ENCODE assay signal across 8 cellular contexts in the genomic region with DNA sequence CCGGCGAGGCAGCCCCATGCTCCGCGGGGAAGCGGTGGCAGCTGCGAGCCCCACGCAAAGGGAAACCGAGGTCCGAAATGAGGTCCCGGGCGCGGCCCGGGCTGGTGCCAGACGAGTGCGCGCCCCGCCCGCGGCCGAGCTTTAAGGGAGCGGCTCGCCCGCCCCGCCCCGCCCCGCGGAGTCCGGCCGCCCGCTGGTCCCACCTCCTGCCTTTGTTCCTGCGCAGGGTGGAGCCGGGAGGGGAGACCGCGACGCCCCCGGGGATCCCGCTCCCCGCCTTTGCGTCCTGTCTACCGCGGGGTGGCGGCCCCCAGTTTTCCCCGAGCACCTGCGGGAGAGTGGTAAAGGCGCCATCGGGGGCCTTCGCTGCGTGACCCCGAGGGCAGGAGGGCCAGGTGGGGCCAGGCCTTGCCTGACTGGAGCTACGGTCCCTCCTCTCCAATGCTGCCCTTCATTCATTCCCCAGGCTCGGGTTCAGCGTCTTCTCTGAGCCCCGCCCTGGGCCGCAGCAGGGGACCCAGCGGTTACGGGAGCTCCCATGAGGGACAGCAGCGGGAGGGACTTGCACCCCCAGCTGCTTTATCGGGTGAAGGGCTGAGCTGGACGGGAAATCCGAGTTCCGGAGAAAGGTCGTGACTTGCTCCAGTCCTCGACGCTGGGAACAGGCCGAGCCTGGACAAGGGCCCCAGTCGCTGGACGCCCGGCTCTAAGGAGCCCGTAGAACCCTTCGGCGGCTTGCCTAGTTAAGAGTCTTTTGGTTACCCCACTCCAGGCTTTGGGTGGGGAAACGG. TPM values are rescaled to one million over a fixed set of nuclear protein-coding genes. Genes with fewer than 3 reads are reported as not detected.
DNase-seq lines count a peak whose midpoint lies in the region; ATAC-seq and TF ChIP-seq lines count a peak whose summit lies in the region.

A gene with protein sequence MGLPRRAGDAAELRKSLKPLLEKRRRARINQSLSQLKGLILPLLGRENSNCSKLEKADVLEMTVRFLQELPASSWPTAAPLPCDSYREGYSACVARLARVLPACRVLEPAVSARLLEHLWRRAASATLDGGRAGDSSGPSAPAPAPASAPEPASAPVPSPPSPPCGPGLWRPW (minus strand): TSS at position 117 of the 791 bp plus-strand sequence. CDS start 99 bp downstream, at position 18.

- no peak for TF ChIP-seq RAD21 in liver (IDR thresholded peaks at IDR 0.05)

- H3K4me1 ChIP-seq in cardiac muscle cell (ENCODE audit: low read depth) (peaks cover 2% of the 10 kb centered on the region), mammary epithelial cell (ENCODE audit: insufficient read depth, low read length) (peaks cover 73% of the 10 kb centered on the region), liver (ENCODE audit: control insufficient read depth in 4 of 4, insufficient read depth in 4 of 4, low read length in 3 of 4) (peaks cover 19 to 38% (median 24%) of the 10 kb centered on the region in 4 donors), upper lobe of right lung (peaks cover 31% of the 10 kb centered on the region)

- peak within 1 kb of the TSS; percentile 20 for H3K4me3 ChIP-seq in cardiac muscle cell
- H3K4me3 ChIP-seq in mammary epithelial cell (replicated peaks in 1 of 3; ENCODE audit: insufficient read depth in 1 of 3, low read depth in 2 of 3, low read length in 3 of 3), result peak within 1 kb of the TSS; percentile 56 to 61 (median 60)
- H3K4me3 ChIP-seq in liver (ENCODE audit: low read depth in 1 of 3, low read length in 3 of 3), result peak within 1 kb of the TSS in 1 of 3 donors; percentile 34
- H3K4me3 ChIP-seq in upper lobe of right lung, result peak within 1 kb of the TSS; percentile 40

- POLR2A ChIA-PET in HEK293T (lab: Yijun Ruan, JAX), result interaction anchor here (1.0 kb wide), 1 partner anchor 71 kb away, joined by 3 read pairs; a partner anchor contains a TSS

- peaks cover 30% of the 10 kb centered on the region for H3K79me2 ChIP-seq in mammary epithelial cell (ENCODE audit: insufficient read depth, low read length)

- H3K9me3 ChIP-seq in cardiac muscle cell (ENCODE audit: low read depth) (no peaks in the 10 kb centered on the region), mammary epithelial cell (replicated peaks; ENCODE audit: insufficient read depth, low read length) (no peaks in the 10 kb centered on the region), liver (ENCODE audit: control insufficient read depth in 4 of 4, low read length in 3 of 4) (no peaks in the 10 kb centered on the region), upper lobe of right lung (no peaks in the 10 kb centered on the region)

- no peak within 1 kb of the TSS for H3K27ac ChIP-seq in cardiac muscle cell
- peak within 1 kb of the TSS; percentile 29 for H3K27ac ChIP-seq in mammary epithelial cell (ENCODE audit: insufficient read depth, low read depth, low read length)
- H3K27ac ChIP-seq in liver (ENCODE audit: low read depth in 1 of 2, low read length in 2 of 2), result no peak within 1 kb of the TSS
- H3K27ac ChIP-seq in upper lobe of right lung, result no peak within 1 kb of the TSS

- TF ChIP-seq POLR2A in GM18505 (IDR thresholded peaks at IDR 0.05; ENCODE audit: borderline replicate concordance, extremely low read depth, insufficient read depth, insufficient read length), result no peak

- no peak for TF ChIP-seq CTCF in cardiac muscle cell (IDR thresholded peaks at IDR 0.05; ENCODE audit: low read depth, low read length)
- TF ChIP-seq CTCF in mammary epithelial cell (conservative IDR thresholded peaks at IDR 0.05 in 1 of 2, IDR thresholded peaks at IDR 0.05 in 1 of 2; ENCODE audit: extremely low read depth in 1 of 2, insufficient read depth in 1 of 2, low read depth in 1 of 2, low read length in 2 of 2), result no peak
- no peak for TF ChIP-seq CTCF in liver (IDR thresholded peaks at IDR 0.05; ENCODE audit: low read depth, low read length, missing input control)
- TF ChIP-seq CTCF in upper lobe of right lung (IDR thresholded peaks at IDR 0.05), result no peak

- peak within 1 kb of the TSS; percentile 41 for H3K9ac ChIP-seq in mammary epithelial cell (ENCODE audit: insufficient read depth, low read length)
- H3K9ac ChIP-seq in liver (ENCODE audit: low read depth in 1 of 2, low read length in 2 of 2), result no peak within 1 kb of the TSS

- in situ Hi-C loops in mammary epithelial cell (cut with MboI; ENCODE audit: low sequenced_read_pairs in 2 of 2), result loop anchor here in 1 of 2 donors (10.0 to 25.0 kb wide), 2 partner anchors 65 to 158 kb away; a partner anchor contains a TSS

- DNase-seq in cardiac muscle cell (ENCODE audit: low read depth in 1 of 2, low spot score in 1 of 2) (no peak), Right ventricle myocardium inferior (ENCODE audit: missing footprints) (no peak), mammary epithelial cell (peak; percentile 72), upper lobe of right lung (no peak), HEK293T (ENCODE audit: extremely low spot score) (no peak)

- peak within 1 kb of the TSS; percentile 70 for H2AFZ ChIP-seq in mammary epithelial cell (ENCODE audit: low read depth, low read length)

- H3K27me3 ChIP-seq in cardiac muscle cell (peaks cover 100% of the 10 kb centered on the region), mammary epithelial cell (ENCODE audit: insufficient read depth, low read length) (no peaks in the 10 kb centered on the region), liver (ENCODE audit: control insufficient read depth in 4 of 4, insufficient read depth in 4 of 4, low read length in 3 of 4) (peaks cover 0 to 2% (median under 1%) of the 10 kb centered on the region in 4 donors), upper lobe of right lung (peaks cover 93% of the 10 kb centered on the region)

- ATAC-seq in Right ventricle myocardium inferior, result no peak
- ATAC-seq in upper lobe of right lung, result peak; percentile 61
- ATAC-seq in GM18505 (IDR thresholded peaks at IDR 0.05; ENCODE audit: unreplicated experiment), result no peak
- no peak for ATAC-seq in HG02623 (IDR thresholded peaks at IDR 0.05; ENCODE audit: unreplicated experiment)

- dilution Hi-C loops in mammary epithelial cell (cut with HindIII; ENCODE audit: low sequenced_read_pairs), result no loop called here

- WGBS in mammary epithelial cell (ENCODE audit: low coverage, missing lambda C conversion rate), result 22% methylated on average over 12 of the region's 72 CpGs
- 4% methylated on average over 72 of the region's 72 CpGs for WGBS in liver

- H3K36me3 ChIP-seq in cardiac muscle cell (no peaks in the 10 kb centered on the region), mammary epithelial cell (ENCODE audit: insufficient read depth, low read length) (no peaks in the 10 kb centered on the region), liver (ENCODE audit: control insufficient read depth in 4 of 4, insufficient read depth in 3 of 4, low read depth in 1 of 4, low read length in 3 of 4) (no peaks in the 10 kb centered on the region), upper lobe of right lung (no peaks in the 10 kb centered on the region)

- intact Hi-C loops in Right ventricle myocardium inferior (cut with DNase I) (no loop called here), mammary epithelial cell (cut with micrococcal nuclease) (no loop called here), upper lobe of right lung (cut with DNase I) (no loop called here)

- CTCF ChIA-PET in mammary epithelial cell (lab: Charles Lee; ENCODE audit: low non-redundant PET) (interaction anchor here (1.3 kb wide), 1 partner anchor 17 kb away, joined by 5 read pairs; no protein-coding TSS in a partner anchor), HEK293T (lab: Yijun Ruan, JAX) (interaction anchor here (0.6 to 2.1 kb wide), 5 partner anchors 12 to 221 kb away, joined by 3 to 7 read pairs (median 4); no protein-coding TSS in a partner anchor)

- H4K20me1 ChIP-seq in mammary epithelial cell (ENCODE audit: insufficient read depth, low read length), result no peaks in the 10 kb centered on the region

- no TSS peak for BruUV-seq in mammary epithelial cell (replicated peaks; lab: Mats Ljungman, UMichigan)

- peak within 1 kb of the TSS; percentile 84 for H3K4me2 ChIP-seq in mammary epithelial cell (ENCODE audit: insufficient read depth, low read depth, low read length)

TF ChIP-seq in liver, 16 proteins besides CTCF, POLR2A, EP300 and RAD21:
- peak; percentile 10 for TF ChIP-seq NR2F2 (IDR thresholded peaks at IDR 0.05)
- TF ChIP-seq HNF4G (IDR thresholded peaks at IDR 0.05), result no peak

TF ChIP-seq in HEK293T, 16 proteins besides CTCF, POLR2A, EP300 and RAD21:
- TF ChIP-seq SUZ12 (IDR thresholded peaks at IDR 0.05), result no peak
- TF ChIP-seq ZNF384 (IDR thresholded peaks at IDR 0.05), result no peak
- no peak for TF ChIP-seq FOXK2 (IDR thresholded peaks at IDR 0.05)
- TF ChIP-seq, protein P1, sequence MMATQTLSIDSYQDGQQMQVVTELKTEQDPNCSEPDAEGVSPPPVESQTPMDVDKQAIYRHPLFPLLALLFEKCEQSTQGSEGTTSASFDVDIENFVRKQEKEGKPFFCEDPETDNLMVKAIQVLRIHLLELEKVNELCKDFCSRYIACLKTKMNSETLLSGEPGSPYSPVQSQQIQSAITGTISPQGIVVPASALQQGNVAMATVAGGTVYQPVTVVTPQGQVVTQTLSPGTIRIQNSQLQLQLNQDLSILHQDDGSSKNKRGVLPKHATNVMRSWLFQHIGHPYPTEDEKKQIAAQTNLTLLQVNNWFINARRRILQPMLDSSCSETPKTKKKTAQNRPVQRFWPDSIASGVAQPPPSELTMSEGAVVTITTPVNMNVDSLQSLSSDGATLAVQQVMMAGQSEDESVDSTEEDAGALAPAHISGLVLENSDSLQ (IDR thresholded peaks at IDR 0.05), result no peak

RNA-seq across cellular contexts. Expression of the gene that starts here (rescaled TPM):
- total RNA-seq in cardiac muscle cell (not detected in 2 replicates), Right ventricle myocardium inferior (not detected), mammary epithelial cell (10 to 100 TPM; 54.3 to 70.8 TPM), liver (not detected), upper lobe of right lung (5.7 TPM)
- polyA plus RNA-seq in cardiac muscle cell (0.09 TPM in 1 of 2 replicates, not detected in the other), mammary epithelial cell (29.0 TPM), liver (under 1 TPM in 1 of 2 donors, not detected in 1; 0.10 TPM)
- polyA minus RNA-seq in mammary epithelial cell, result 21.4 TPM

Comparison
In these comparisons a context has a peak if more than half of its experiments do, and no peak if none do; other contexts are left out.
1. RNA of the gene that starts here (polyA plus RNA-seq): 29.0 TPM in mammary epithelial cell (single experiment); 0.10 TPM in liver and 0.09 TPM in cardiac muscle cell; every median in the first group is over 10 times any median in the second.